In the genomic region with DNA sequence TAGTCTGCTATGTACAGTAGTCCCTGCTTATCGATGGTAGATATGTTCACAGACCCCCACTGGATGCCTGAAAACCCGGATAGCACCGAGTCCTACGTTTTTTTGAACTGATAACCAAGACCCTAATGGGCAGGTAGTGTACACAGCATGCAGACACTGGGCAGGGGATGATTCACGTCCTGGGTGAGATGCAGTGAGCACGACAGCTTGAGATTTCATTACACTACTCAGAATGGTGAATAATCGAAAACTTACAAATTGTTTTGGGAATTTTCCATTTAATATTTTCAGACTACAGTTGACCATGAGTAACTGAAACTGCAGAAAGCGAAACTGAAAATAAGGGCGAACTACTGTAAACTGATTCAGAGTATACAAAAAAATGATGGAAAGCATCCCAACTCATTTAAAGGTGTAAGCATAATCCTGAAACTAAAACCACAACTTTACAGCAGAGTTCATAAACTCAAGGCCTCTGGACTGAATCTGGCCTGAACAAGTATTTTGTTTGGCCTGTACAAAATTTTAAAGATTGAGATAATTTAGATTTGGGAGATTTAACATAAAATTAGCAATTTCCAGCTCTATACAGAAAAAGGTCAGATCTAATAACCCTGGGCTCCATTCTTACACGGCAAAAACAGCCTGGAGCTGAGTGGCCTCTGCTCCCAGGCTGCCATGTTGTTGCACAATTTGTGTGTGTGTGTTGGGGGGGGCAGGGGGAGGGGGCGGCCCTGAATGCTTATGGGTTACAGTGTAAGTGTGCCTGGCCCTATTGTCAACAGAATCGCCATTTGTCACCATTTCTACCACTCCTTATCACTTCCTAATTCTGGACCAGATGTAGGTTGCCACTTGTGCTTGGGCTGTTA, we compare ENCODE assay signal across 1 cellular context.
TF ChIP-seq lines count a peak whose summit lies in the region.

No MANE protein-coding gene starts in this region.

TF ChIP-seq in GM12878, 131 proteins besides CTCF, POLR2A, EP300 and RAD21 (continued from another document and continues in another):
- TF ChIP-seq, protein P1, sequence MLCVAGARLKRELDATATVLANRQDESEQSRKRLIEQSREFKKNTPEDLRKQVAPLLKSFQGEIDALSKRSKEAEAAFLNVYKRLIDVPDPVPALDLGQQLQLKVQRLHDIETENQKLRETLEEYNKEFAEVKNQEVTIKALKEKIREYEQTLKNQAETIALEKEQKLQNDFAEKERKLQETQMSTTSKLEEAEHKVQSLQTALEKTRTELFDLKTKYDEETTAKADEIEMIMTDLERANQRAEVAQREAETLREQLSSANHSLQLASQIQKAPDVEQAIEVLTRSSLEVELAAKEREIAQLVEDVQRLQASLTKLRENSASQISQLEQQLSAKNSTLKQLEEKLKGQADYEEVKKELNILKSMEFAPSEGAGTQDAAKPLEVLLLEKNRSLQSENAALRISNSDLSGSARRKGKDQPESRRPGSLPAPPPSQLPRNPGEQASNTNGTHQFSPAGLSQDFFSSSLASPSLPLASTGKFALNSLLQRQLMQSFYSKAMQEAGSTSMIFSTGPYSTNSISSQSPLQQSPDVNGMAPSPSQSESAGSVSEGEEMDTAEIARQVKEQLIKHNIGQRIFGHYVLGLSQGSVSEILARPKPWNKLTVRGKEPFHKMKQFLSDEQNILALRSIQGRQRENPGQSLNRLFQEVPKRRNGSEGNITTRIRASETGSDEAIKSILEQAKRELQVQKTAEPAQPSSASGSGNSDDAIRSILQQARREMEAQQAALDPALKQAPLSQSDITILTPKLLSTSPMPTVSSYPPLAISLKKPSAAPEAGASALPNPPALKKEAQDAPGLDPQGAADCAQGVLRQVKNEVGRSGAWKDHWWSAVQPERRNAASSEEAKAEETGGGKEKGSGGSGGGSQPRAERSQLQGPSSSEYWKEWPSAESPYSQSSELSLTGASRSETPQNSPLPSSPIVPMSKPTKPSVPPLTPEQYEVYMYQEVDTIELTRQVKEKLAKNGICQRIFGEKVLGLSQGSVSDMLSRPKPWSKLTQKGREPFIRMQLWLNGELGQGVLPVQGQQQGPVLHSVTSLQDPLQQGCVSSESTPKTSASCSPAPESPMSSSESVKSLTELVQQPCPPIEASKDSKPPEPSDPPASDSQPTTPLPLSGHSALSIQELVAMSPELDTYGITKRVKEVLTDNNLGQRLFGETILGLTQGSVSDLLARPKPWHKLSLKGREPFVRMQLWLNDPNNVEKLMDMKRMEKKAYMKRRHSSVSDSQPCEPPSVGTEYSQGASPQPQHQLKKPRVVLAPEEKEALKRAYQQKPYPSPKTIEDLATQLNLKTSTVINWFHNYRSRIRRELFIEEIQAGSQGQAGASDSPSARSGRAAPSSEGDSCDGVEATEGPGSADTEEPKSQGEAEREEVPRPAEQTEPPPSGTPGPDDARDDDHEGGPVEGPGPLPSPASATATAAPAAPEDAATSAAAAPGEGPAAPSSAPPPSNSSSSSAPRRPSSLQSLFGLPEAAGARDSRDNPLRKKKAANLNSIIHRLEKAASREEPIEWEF (IDR thresholded peaks at IDR 0.05; ENCODE audit: insufficient replicate concordance, low read depth, low read length): no peak
- TF ChIP-seq, protein P2, sequence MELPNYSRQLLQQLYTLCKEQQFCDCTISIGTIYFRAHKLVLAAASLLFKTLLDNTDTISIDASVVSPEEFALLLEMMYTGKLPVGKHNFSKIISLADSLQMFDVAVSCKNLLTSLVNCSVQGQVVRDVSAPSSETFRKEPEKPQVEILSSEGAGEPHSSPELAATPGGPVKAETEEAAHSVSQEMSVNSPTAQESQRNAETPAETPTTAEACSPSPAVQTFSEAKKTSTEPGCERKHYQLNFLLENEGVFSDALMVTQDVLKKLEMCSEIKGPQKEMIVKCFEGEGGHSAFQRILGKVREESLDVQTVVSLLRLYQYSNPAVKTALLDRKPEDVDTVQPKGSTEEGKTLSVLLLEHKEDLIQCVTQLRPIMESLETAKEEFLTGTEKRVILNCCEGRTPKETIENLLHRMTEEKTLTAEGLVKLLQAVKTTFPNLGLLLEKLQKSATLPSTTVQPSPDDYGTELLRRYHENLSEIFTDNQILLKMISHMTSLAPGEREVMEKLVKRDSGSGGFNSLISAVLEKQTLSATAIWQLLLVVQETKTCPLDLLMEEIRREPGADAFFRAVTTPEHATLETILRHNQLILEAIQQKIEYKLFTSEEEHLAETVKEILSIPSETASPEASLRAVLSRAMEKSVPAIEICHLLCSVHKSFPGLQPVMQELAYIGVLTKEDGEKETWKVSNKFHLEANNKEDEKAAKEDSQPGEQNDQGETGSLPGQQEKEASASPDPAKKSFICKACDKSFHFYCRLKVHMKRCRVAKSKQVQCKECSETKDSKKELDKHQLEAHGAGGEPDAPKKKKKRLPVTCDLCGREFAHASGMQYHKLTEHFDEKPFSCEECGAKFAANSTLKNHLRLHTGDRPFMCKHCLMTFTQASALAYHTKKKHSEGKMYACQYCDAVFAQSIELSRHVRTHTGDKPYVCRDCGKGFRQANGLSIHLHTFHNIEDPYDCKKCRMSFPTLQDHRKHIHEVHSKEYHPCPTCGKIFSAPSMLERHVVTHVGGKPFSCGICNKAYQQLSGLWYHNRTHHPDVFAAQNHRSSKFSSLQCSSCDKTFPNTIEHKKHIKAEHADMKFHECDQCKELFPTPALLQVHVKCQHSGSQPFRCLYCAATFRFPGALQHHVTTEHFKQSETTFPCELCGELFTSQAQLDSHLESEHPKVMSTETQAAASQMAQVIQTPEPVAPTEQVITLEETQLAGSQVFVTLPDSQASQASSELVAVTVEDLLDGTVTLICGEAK (IDR thresholded peaks at IDR 0.05; ENCODE audit: borderline replicate concordance): no peak
- TF ChIP-seq WRNIP1 (IDR thresholded peaks at IDR 0.05; ENCODE audit: borderline replicate concordance, low read depth, low read length): no peak
- TF ChIP-seq, protein P3, sequence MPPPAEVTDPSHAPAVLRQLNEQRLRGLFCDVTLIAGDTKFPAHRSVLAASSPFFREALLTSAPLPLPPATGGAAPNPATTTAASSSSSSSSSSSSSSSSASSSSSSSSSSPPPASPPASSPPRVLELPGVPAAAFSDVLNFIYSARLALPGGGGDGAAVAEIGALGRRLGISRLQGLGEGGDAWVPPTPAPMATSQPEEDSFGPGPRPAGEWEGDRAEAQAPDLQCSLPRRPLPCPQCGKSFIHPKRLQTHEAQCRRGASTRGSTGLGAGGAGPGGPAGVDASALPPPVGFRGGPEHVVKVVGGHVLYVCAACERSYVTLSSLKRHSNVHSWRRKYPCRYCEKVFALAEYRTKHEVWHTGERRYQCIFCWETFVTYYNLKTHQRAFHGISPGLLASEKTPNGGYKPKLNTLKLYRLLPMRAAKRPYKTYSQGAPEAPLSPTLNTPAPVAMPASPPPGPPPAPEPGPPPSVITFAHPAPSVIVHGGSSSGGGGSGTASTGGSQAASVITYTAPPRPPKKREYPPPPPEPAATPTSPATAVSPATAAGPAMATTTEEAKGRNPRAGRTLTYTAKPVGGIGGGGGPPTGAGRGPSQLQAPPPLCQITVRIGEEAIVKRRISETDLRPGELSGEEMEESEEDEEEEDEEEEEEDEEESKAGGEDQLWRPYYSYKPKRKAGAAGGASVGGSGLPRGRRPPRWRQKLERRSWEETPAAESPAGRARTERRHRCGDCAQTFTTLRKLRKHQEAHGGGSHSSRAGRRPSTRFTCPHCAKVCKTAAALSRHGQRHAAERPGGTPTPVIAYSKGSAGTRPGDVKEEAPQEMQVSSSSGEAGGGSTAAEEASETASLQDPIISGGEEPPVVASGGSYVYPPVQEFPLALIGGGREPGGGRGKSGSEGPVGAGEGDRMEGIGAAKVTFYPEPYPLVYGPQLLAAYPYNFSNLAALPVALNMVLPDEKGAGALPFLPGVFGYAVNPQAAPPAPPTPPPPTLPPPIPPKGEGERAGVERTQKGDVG (CRISPR knock-in tag; IDR thresholded peaks at IDR 0.05): no peak
- no peak for TF ChIP-seq CBX5 (IDR thresholded peaks at IDR 0.05; ENCODE audit: low read depth)
- TF ChIP-seq NFYA (IDR thresholded peaks at IDR 0.05; ENCODE audit: borderline replicate concordance, low read depth, low read length): no peak
- TF ChIP-seq SMC3 (IDR thresholded peaks at IDR 0.05; ENCODE audit: borderline replicate concordance, low read length): no peak
- no peak for TF ChIP-seq TCF3 (IDR thresholded peaks at IDR 0.05; ENCODE audit: borderline replicate concordance, insufficient read depth, low read depth, low read length)
- no peak for TF ChIP-seq ATF7 (IDR thresholded peaks at IDR 0.05; ENCODE audit: low read depth)
- TF ChIP-seq IKZF2 (IDR thresholded peaks at IDR 0.05): peak; percentile 69 to 76
- no peak for TF ChIP-seq PAX8 (IDR thresholded peaks at IDR 0.05)
- TF ChIP-seq RCOR1 (conservative IDR thresholded peaks at IDR 0.05; ENCODE audit: low read depth, low read length): no peak
- no peak for TF ChIP-seq BMI1 (IDR thresholded peaks at IDR 0.05; ENCODE audit: borderline replicate concordance)
- TF ChIP-seq, protein P4, sequence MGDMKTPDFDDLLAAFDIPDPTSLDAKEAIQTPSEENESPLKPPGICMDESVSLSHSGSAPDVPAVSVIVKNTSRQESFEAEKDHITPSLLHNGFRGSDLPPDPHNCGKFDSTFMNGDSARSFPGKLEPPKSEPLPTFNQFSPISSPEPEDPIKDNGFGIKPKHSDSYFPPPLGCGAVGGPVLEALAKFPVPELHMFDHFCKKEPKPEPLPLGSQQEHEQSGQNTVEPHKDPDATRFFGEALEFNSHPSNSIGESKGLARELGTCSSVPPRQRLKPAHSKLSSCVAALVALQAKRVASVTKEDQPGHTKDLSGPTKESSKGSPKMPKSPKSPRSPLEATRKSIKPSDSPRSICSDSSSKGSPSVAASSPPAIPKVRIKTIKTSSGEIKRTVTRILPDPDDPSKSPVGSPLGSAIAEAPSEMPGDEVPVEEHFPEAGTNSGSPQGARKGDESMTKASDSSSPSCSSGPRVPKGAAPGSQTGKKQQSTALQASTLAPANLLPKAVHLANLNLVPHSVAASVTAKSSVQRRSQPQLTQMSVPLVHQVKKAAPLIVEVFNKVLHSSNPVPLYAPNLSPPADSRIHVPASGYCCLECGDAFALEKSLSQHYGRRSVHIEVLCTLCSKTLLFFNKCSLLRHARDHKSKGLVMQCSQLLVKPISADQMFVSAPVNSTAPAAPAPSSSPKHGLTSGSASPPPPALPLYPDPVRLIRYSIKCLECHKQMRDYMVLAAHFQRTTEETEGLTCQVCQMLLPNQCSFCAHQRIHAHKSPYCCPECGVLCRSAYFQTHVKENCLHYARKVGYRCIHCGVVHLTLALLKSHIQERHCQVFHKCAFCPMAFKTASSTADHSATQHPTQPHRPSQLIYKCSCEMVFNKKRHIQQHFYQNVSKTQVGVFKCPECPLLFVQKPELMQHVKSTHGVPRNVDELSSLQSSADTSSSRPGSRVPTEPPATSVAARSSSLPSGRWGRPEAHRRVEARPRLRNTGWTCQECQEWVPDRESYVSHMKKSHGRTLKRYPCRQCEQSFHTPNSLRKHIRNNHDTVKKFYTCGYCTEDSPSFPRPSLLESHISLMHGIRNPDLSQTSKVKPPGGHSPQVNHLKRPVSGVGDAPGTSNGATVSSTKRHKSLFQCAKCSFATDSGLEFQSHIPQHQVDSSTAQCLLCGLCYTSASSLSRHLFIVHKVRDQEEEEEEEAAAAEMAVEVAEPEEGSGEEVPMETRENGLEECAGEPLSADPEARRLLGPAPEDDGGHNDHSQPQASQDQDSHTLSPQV (IDR thresholded peaks at IDR 0.05): no peak
- TF ChIP-seq, protein P5, sequence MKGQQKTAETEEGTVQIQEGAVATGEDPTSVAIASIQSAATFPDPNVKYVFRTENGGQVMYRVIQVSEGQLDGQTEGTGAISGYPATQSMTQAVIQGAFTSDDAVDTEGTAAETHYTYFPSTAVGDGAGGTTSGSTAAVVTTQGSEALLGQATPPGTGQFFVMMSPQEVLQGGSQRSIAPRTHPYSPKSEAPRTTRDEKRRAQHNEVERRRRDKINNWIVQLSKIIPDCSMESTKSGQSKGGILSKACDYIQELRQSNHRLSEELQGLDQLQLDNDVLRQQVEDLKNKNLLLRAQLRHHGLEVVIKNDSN (IDR thresholded peaks at IDR 0.05; ENCODE audit: borderline replicate concordance, extremely low read length, insufficient read depth, low read depth, low read length): no peak
- no peak for TF ChIP-seq SREBF1 (IDR thresholded peaks at IDR 0.05; ENCODE audit: low read length)
- TF ChIP-seq CBFB (IDR thresholded peaks at IDR 0.05; ENCODE audit: low read depth): no peak
- no peak for TF ChIP-seq JUND (IDR thresholded peaks at IDR 0.05; ENCODE audit: low read depth, low read length)
- no peak for TF ChIP-seq MYC (IDR thresholded peaks at IDR 0.05; ENCODE audit: insufficient read depth, insufficient read length, insufficient replicate concordance, low read length, severe bottlenecking)
- no peak for TF ChIP-seq POU2F2 (IDR thresholded peaks at IDR 0.05; ENCODE audit: borderline replicate concordance, low read depth, low read length)
- TF ChIP-seq SRF (IDR thresholded peaks at IDR 0.05; ENCODE audit: low read depth in 2 of 2, low read length in 2 of 2): no peak
- TF ChIP-seq, protein P6, sequence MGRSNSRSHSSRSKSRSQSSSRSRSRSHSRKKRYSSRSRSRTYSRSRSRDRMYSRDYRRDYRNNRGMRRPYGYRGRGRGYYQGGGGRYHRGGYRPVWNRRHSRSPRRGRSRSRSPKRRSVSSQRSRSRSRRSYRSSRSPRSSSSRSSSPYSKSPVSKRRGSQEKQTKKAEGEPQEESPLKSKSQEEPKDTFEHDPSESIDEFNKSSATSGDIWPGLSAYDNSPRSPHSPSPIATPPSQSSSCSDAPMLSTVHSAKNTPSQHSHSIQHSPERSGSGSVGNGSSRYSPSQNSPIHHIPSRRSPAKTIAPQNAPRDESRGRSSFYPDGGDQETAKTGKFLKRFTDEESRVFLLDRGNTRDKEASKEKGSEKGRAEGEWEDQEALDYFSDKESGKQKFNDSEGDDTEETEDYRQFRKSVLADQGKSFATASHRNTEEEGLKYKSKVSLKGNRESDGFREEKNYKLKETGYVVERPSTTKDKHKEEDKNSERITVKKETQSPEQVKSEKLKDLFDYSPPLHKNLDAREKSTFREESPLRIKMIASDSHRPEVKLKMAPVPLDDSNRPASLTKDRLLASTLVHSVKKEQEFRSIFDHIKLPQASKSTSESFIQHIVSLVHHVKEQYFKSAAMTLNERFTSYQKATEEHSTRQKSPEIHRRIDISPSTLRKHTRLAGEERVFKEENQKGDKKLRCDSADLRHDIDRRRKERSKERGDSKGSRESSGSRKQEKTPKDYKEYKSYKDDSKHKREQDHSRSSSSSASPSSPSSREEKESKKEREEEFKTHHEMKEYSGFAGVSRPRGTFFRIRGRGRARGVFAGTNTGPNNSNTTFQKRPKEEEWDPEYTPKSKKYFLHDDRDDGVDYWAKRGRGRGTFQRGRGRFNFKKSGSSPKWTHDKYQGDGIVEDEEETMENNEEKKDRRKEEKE (IDR thresholded peaks at IDR 0.05): no peak
- no peak for TF ChIP-seq ZNF24 (IDR thresholded peaks at IDR 0.05)
- no peak for TF ChIP-seq BHLHE40 (IDR thresholded peaks at IDR 0.05; ENCODE audit: borderline replicate concordance in 1 of 2, low read depth in 2 of 2, low read length in 1 of 2)
- no peak for TF ChIP-seq RFX5 (IDR thresholded peaks at IDR 0.05; ENCODE audit: low read depth, low read length)
- TF ChIP-seq, protein P7, sequence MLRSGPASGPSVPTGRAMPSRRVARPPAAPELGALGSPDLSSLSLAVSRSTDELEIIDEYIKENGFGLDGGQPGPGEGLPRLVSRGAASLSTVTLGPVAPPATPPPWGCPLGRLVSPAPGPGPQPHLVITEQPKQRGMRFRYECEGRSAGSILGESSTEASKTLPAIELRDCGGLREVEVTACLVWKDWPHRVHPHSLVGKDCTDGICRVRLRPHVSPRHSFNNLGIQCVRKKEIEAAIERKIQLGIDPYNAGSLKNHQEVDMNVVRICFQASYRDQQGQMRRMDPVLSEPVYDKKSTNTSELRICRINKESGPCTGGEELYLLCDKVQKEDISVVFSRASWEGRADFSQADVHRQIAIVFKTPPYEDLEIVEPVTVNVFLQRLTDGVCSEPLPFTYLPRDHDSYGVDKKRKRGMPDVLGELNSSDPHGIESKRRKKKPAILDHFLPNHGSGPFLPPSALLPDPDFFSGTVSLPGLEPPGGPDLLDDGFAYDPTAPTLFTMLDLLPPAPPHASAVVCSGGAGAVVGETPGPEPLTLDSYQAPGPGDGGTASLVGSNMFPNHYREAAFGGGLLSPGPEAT (IDR thresholded peaks at IDR 0.05; ENCODE audit: low read depth): peak; percentile 58; the same call in 1 of the 2 replicates
